18 cellular contexts compared by ENCODE assay signal in the genomic region with DNA sequence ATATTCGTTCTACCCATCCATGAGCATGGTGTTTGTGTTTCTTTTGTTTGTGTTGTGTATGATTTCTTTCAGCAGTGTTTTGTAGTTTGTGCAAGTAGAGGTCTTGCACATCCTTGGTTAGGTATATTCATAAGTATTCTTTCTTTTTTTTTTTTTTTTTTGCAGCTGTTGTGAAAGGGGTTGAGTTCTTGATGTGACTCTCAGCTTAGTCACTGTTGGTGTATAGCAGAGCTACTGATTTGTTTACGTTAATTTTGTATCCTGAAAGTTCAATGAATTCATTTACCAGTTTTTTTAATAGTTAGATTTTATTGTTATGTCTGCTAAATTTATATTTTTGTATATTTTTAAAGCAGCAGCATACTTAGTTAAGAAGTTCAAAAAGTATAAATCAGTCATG.
A peak's percentile ranks its signal among the peaks of the same experiment; 100 is the strongest.
DNase-seq lines count a peak whose midpoint lies in the region; ATAC-seq and TF ChIP-seq lines count a peak whose summit lies in the region.
"Had no signal": no experiment of that assay in that cellular context is flagged by ENCODE, and none has a peak within 500 bp of the region (broad histone marks: within the 10 kb centered on the region; RNA-seq: fewer than 3 reads in every experiment).

No MANE protein-coding gene starts in this region.

- H3K27ac Mint-ChIP-seq in activated CD8-positive, alpha-beta T cell treated with anti-CD3 and anti-CD28 coated beads, Interleukin-2, amount 10 ng/mL, durations not matched to agents 7 days and 5 days, result no peak overlapping the region

- H3K14ac ChIP-seq in mesenchymal stem cell (ENCODE audit: low read length in 2 of 2), result no peak overlapping the region

- H3K4me2 ChIP-seq in PC-3 (ENCODE audit: low read length), result no peak overlapping the region
- H3K4me2 ChIP-seq in mesenchymal stem cell (ENCODE audit: low read length, poor library complexity, severe bottlenecking), result no peak overlapping the region
- H3K4me2 ChIP-seq: PC-9 had no signal

- H3K9me3 ChIP-seq in PC-3 (ENCODE audit: low read length) (no peaks in the 10 kb centered on the region), mesenchymal stem cell (ENCODE audit: control insufficient read depth, low read length) (peaks cover 4% of the 10 kb centered on the region), A673 (ENCODE audit: low read depth, low read length, poor library complexity, severe bottlenecking) (no peaks in the 10 kb centered on the region)
- H3K9me3 ChIP-seq: MG63 had no signal

- no peaks in the 10 kb centered on the region for H3K4me1 Mint-ChIP-seq in activated CD8-positive, alpha-beta T cell treated with anti-CD3 and anti-CD28 coated beads, Interleukin-2, amount 10 ng/mL, durations not matched to agents 7 days and 5 days (ENCODE audit: low read depth)

- 83% methylated on average over 2 of the region's 2 CpGs for WGBS in mesenchymal stem cell

- POLR2A ChIA-PET in PC-3 (lab: Charles Lee; ENCODE audit: unreplicated experiment), result no interaction called here
- POLR2A ChIA-PET in activated CD8-positive, alpha-beta T cell treated with anti-CD3 and anti-CD28 coated beads, Interleukin-2, amount 10 ng/mL, durations not matched to agents 7 days and 5 days (lab: Charles Lee), result no interaction called here
- POLR2A ChIA-PET in A673 (lab: Charles Lee; ENCODE audit: low non-redundant PET), result no interaction called here

- no peaks in the 10 kb centered on the region for H3K9me2 ChIP-seq in PC-3 (replicated peaks; ENCODE audit: low read length)

- no peaks in the 10 kb centered on the region for H3K79me2 ChIP-seq in PC-3 (ENCODE audit: low read length)

- H3K4me3 ChIP-seq in PC-3 (ENCODE audit: low read length) (no peak overlapping the region), epithelial cell of esophagus (ENCODE audit: low read length) (no peak overlapping the region), mesenchymal stem cell (ENCODE audit: insufficient read depth in 1 of 2, low read depth in 1 of 2, low read length in 2 of 2) (no peak overlapping the region), A673 (ENCODE audit: low read depth, low read length, poor library complexity, severe bottlenecking) (no peak overlapping the region)
- H3K4me3 ChIP-seq: MG63, PC-9 had no signal

- no peak overlapping the region for H2BK120ac ChIP-seq in mesenchymal stem cell (ENCODE audit: low read depth, low read length)

- no peaks in the 10 kb centered on the region for H3K36me3 Mint-ChIP-seq in activated CD8-positive, alpha-beta T cell treated with anti-CD3 and anti-CD28 coated beads, Interleukin-2, amount 10 ng/mL, durations not matched to agents 7 days and 5 days (ENCODE audit: low read depth)

- H3K27me3 ChIP-seq in PC-3 (ENCODE audit: low read length) (no peaks in the 10 kb centered on the region), mesenchymal stem cell (ENCODE audit: control insufficient read depth in 1 of 2, insufficient read depth in 1 of 2, low read length in 2 of 2) (no peaks in the 10 kb centered on the region), A673 (replicated peaks; ENCODE audit: insufficient read depth, low read depth, low read length, poor library complexity) (no peaks in the 10 kb centered on the region)
- H3K27me3 ChIP-seq: MG63 had no signal

- no peaks in the 10 kb centered on the region for H3K79me1 ChIP-seq in mesenchymal stem cell (replicated peaks; ENCODE audit: low read length, poor library complexity, severe bottlenecking)

- ATAC-seq in PC-3 (no peak), GM18858 (IDR thresholded peaks at IDR 0.05; ENCODE audit: unreplicated experiment) (no peak)
- no peak for ATAC-seq in activated CD8-positive, alpha-beta T cell treated with anti-CD3 and anti-CD28 coated beads, Interleukin-2, amount 10 ng/mL, durations not matched to agents 7 days and 5 days

- no peak overlapping the region for H2AK5ac ChIP-seq in mesenchymal stem cell (ENCODE audit: low read length, severe bottlenecking)

- no peaks in the 10 kb centered on the region for H3F3A ChIP-seq in PC-3 (ENCODE audit: low read length, unreplicated experiment)

- H2BK12ac ChIP-seq in mesenchymal stem cell (ENCODE audit: low read length in 2 of 2), result no peak overlapping the region

- no peaks in the 10 kb centered on the region for H4K20me1 ChIP-seq in PC-3 (ENCODE audit: low read length)

- H2BK5ac ChIP-seq in mesenchymal stem cell (ENCODE audit: low read depth, low read length, poor library complexity, severe bottlenecking), result no peak overlapping the region

- H3K36me3 ChIP-seq in PC-3 (ENCODE audit: low read depth, low read length) (no peaks in the 10 kb centered on the region), mesenchymal stem cell (ENCODE audit: control insufficient read depth in 1 of 2, insufficient read depth in 2 of 2, low read depth in 1 of 2, low read length in 2 of 2) (no peaks in the 10 kb centered on the region), A673 (ENCODE audit: insufficient read depth, low read length, poor library complexity, severe bottlenecking) (no peaks in the 10 kb centered on the region)
- H3K36me3 ChIP-seq: MG63 had no signal

- no peak overlapping the region for H3K18ac ChIP-seq in mesenchymal stem cell (ENCODE audit: low read depth in 1 of 2, low read length in 2 of 2)

- H3K9ac ChIP-seq in PC-3 (ENCODE audit: low read length), result no peak overlapping the region
- H3K9ac ChIP-seq in mesenchymal stem cell (ENCODE audit: low read length), result no peak overlapping the region

- TF ChIP-seq CTCF in PC-3 (conservative IDR thresholded peaks at IDR 0.05; ENCODE audit: low read depth, low read length), result no peak
- no peak for TF ChIP-seq CTCF in epithelial cell of esophagus (IDR thresholded peaks at IDR 0.05; ENCODE audit: insufficient read depth, low read depth, low read length, missing control alignments)
- TF ChIP-seq CTCF in A673 (conservative IDR thresholded peaks at IDR 0.05; ENCODE audit: low read depth, low read length), result no peak

- no peaks in the 10 kb centered on the region for H3K27me3 Mint-ChIP-seq in activated CD8-positive, alpha-beta T cell treated with anti-CD3 and anti-CD28 coated beads, Interleukin-2, amount 10 ng/mL, durations not matched to agents 7 days and 5 days (ENCODE audit: low read depth)

- H3K4me1 ChIP-seq in PC-3 (ENCODE audit: insufficient read depth, low read length) (peaks cover 7% of the 10 kb centered on the region; the same call in 1 of the 2 replicates), mesenchymal stem cell (ENCODE audit: control insufficient read depth, insufficient read depth, low read depth, low read length) (no peaks in the 10 kb centered on the region), A673 (ENCODE audit: insufficient read depth, low read length, poor library complexity, severe bottlenecking) (no peaks in the 10 kb centered on the region)

- H3K9me3 Mint-ChIP-seq in activated CD8-positive, alpha-beta T cell treated with anti-CD3 and anti-CD28 coated beads, Interleukin-2, amount 10 ng/mL, durations not matched to agents 7 days and 5 days (ENCODE audit: insufficient read depth), result peaks cover 18% of the 10 kb centered on the region

- no peak overlapping the region for H2AFZ ChIP-seq in PC-3 (ENCODE audit: low read length)
- no peak overlapping the region for H2AFZ ChIP-seq in mesenchymal stem cell (ENCODE audit: low read depth, low read length)
- H2AFZ ChIP-seq: PC-9 had no signal

- H4K8ac ChIP-seq in mesenchymal stem cell (ENCODE audit: low read length), result no peak overlapping the region

- CTCF ChIA-PET in PC-3 (lab: Charles Lee), result no interaction called here
- CTCF ChIA-PET in activated CD8-positive, alpha-beta T cell treated with anti-CD3 and anti-CD28 coated beads, Interleukin-2, amount 10 ng/mL, durations not matched to agents 7 days and 5 days (lab: Charles Lee), result no interaction called here
- CTCF ChIA-PET in A673 (lab: Charles Lee), result no interaction called here

- DNase-seq in ELR (ENCODE audit: low read depth), result peak; percentile 1
- DNase-seq in PC-3, result peak; percentile 16
- DNase-seq in epithelial cell of esophagus (ENCODE audit: low read depth), result peak; percentile 7
- DNase-seq in mesenchymal stem cell, result peak; percentile 23
- no peak for DNase-seq in activated CD8-positive, alpha-beta T cell treated with anti-CD3 and anti-CD28 coated beads, Interleukin-2, amount 10 ng/mL, durations not matched to agents 7 days and 5 days
- DNase-seq in SK-N-DZ (ENCODE audit: low spot score), result no peak
- DNase-seq in A673 (ENCODE audit: low spot score), result no peak
- DNase-seq: MG63, NCI-H1092, NCI-H1436 treated with DMSO at 0.1 percent for 48 hours, NCI-H2029, NCI-H345, NCI-H524 treated with DMSO at 0.1 percent for 48 hours, PC-9, SIG-M5 had no signal

- no peak overlapping the region for H3K23ac ChIP-seq in mesenchymal stem cell (ENCODE audit: low read length in 2 of 2)

- BruUV-seq in PC-3 (replicated peaks; lab: Mats Ljungman, UMichigan) (no TSS peak), A673 (replicated peaks; lab: Mats Ljungman, UMichigan) (no TSS peak)

- H3K27ac ChIP-seq in PC-3 (ENCODE audit: low read length), result no peak overlapping the region
- H3K27ac ChIP-seq in mesenchymal stem cell (ENCODE audit: low read length, poor library complexity, severe bottlenecking), result no peak overlapping the region
- H3K27ac ChIP-seq in A673 (ENCODE audit: low read depth, low read length, poor library complexity, severe bottlenecking), result no peak overlapping the region
- H3K27ac ChIP-seq: C4-2B, PC-9, RWPE1 had no signal

- intact Hi-C loops in PC-3 (cut with micrococcal nuclease), result loop anchor here (5.0 kb wide), 1 partner anchor 131 kb away; no protein-coding TSS in a partner anchor
- intact Hi-C loops in A673 (cut with micrococcal nuclease; ENCODE audit: unreplicated experiment), result no loop called here

- no peak overlapping the region for H3K4me3 Mint-ChIP-seq in activated CD8-positive, alpha-beta T cell treated with anti-CD3 and anti-CD28 coated beads, Interleukin-2, amount 10 ng/mL, durations not matched to agents 7 days and 5 days

- H2BK15ac ChIP-seq in mesenchymal stem cell (ENCODE audit: low read depth, poor library complexity, severe bottlenecking), result no peak overlapping the region

- no peak overlapping the region for H3K4ac ChIP-seq in mesenchymal stem cell (ENCODE audit: low read depth in 1 of 2, low read length in 2 of 2)

- H4K91ac ChIP-seq in mesenchymal stem cell (ENCODE audit: low read length), result no peak overlapping the region

Comparison
In these comparisons a context has a peak if more than half of its experiments do, and no peak if none do; other contexts are left out.
1. DNase-seq: peak in ELR (single experiment), PC-3 (single experiment), epithelial cell of esophagus (single experiment) and mesenchymal stem cell (single experiment); none in activated CD8-positive, alpha-beta T cell treated with anti-CD3 and anti-CD28 coated beads, Interleukin-2, amount 10 ng/mL, durations not matched to agents 7 days and 5 days (single experiment), SK-N-DZ (single experiment) and A673 (single experiment).